Comparison of ENCODE assay signal across 23 cellular contexts in the genomic region with DNA sequence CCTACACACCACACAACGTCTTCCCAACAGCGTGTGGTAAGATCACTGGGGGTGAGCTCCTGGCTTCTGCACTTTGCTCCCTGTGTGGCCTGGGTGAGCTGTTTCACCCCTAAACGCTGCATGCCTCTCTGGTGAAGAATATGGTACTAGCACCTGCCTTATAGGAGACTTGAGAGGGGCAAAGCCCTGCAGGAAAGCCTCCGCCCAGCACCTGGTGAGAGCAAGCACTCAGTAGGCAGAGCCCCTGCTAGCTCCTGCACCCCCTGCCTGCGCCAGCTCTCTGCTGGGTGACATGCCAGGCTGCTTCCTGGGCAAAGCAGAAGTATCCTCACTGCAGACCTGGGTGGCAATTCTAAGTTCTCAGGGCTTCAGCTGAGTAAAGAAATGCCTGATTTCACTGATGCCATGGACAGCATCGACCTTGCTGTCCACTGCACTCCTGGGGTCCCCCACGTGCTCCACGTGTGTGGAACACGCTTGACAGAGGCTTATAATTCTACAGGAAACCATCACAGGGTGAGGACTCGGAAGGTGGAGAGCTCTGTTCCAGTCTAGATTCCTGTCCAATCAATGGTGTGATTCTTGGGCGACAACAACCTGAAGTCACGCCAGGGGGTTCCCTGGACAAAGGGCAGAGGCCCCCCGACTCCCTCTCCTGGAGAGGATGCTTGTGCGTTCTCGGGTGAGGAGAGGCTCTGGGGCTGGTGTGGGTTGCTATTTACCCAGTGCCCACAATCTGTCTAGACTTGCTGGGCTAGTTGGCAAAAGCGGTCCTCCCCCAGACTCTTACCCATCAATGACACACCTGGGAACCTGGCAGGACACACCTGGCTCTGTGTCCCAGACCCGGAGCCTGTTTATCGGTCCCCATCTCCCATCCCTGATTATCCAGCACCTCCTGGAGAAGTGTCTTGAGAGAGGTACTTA. TPM values are rescaled to one million over a fixed set of nuclear protein-coding genes. Genes with fewer than 3 reads are reported as not detected.
DNase-seq lines count a peak whose midpoint lies in the region; ATAC-seq, FAIRE-seq and TF ChIP-seq lines count a peak whose summit lies in the region.
"Had no signal": no experiment of that assay in that cellular context is flagged by ENCODE, and none has a peak within 500 bp of the region (broad histone marks: within the 10 kb centered on the region; RNA-seq: fewer than 3 reads in every experiment).

No MANE protein-coding gene starts in this region.

- FAIRE-seq in kidney (lab: Jason Lieb, UNC) = no peak
- FAIRE-seq: G401.6 had no signal

- POLR2A ChIA-PET in PC-3 (lab: Charles Lee; ENCODE audit: unreplicated experiment) = no interaction called here
- POLR2A ChIA-PET in OCI-LY7 (lab: Charles Lee) = no interaction called here

- H3K4me2 ChIP-seq in PC-3 (ENCODE audit: low read length) (no peak overlapping the region), OCI-LY7 (ENCODE audit: low read length) (no peak overlapping the region)
- H3K4me2 ChIP-seq: neural progenitor cell had no signal

- H3K27me3 ChIP-seq in PC-3 (ENCODE audit: low read length) (no peaks in the 10 kb centered on the region), thyroid gland (no peaks in the 10 kb centered on the region), testis (no peaks in the 10 kb centered on the region)
- H3K27me3 ChIP-seq: gastrocnemius medialis, neural progenitor cell, right atrium auricular region had no signal

- no peak for ATAC-seq in PC-3
- ATAC-seq: activated CD4-positive, alpha-beta T cell treated with anti-CD3 and anti-CD28 coated beads for 36 hours; CD8-positive, alpha-beta T cell; gastrocnemius medialis had no signal

- TF ChIP-seq POLR2A in thyroid gland (IDR thresholded peaks at IDR 0.05) (no peak), testis (IDR thresholded peaks at IDR 0.05) (no peak)

- H3K27ac ChIP-seq in PC-3 (ENCODE audit: low read length) (no peak overlapping the region), kidney (ENCODE audit: low read depth in 2 of 2, low read length in 2 of 2) (no peak overlapping the region), thyroid gland (peak overlapping the region; percentile 63 to 94 (median 85)), testis (no peak overlapping the region), OCI-LY7 (ENCODE audit: low read depth, low read length, poor library complexity, severe bottlenecking) (no peak overlapping the region)
- H3K27ac ChIP-seq: gastrocnemius medialis, neural progenitor cell, right atrium auricular region had no signal

- H3K9me2 ChIP-seq in PC-3 (replicated peaks; ENCODE audit: low read length) (no peaks in the 10 kb centered on the region), OCI-LY7 (ENCODE audit: insufficient read depth, low read length) (no peaks in the 10 kb centered on the region)

- H3K9ac ChIP-seq in PC-3 (ENCODE audit: low read length) (no peak overlapping the region), kidney (ENCODE audit: low read length in 2 of 2) (no peak overlapping the region)
- H3K9ac ChIP-seq: neural progenitor cell had no signal

- no peaks in the 10 kb centered on the region for H3K4me1 Mint-ChIP-seq in activated T-cell treated with anti-CD3 and anti-CD28 coated beads, Interleukin-2, amount 50 U/mL, for 24 hours (ENCODE audit: low read depth)
- H3K4me1 Mint-ChIP-seq: activated CD4-positive, alpha-beta T cell treated with anti-CD3 and anti-CD28 coated beads for 36 hours had no signal

- H3K9me3 ChIP-seq in PC-3 (ENCODE audit: low read length) = no peaks in the 10 kb centered on the region
- no peaks in the 10 kb centered on the region for H3K9me3 ChIP-seq in kidney (ENCODE audit: control insufficient read depth in 1 of 2, low read length in 2 of 2)
- H3K9me3 ChIP-seq in thyroid gland = no peaks in the 10 kb centered on the region
- H3K9me3 ChIP-seq in testis = no peaks in the 10 kb centered on the region
- no peaks in the 10 kb centered on the region for H3K9me3 ChIP-seq in OCI-LY7 (ENCODE audit: low read length)
- H3K9me3 ChIP-seq: gastrocnemius medialis, HAP-1, right atrium auricular region had no signal

- CTCF ChIA-PET in PC-3 (lab: Charles Lee) (no interaction called here), OCI-LY7 (lab: Charles Lee; ENCODE audit: unreplicated experiment) (no interaction called here)

- DNase-seq in activated T-cell treated with anti-CD3 and anti-CD28 coated beads, Interleukin-2, amount 50 U/mL, for 24 hours = peak; percentile 25
- no peak for DNase-seq in activated T-cell treated with anti-CD3 and anti-CD28 coated beads, Interleukin-2, amount 50 U/mL, for 48 hours
- DNase-seq in PC-3 (peak; percentile 1), kidney (peak; percentile 44), thyroid gland (peak; percentile 31 to 45), testis (no peak), NAMALWA (ENCODE audit: low spot score) (no peak), OCI-LY7 (ENCODE audit: low spot score) (no peak)
- DNase-seq: activated CD4-positive, alpha-beta T cell treated with anti-CD3 and anti-CD28 coated beads for 36 hours; activated T-cell treated with anti-CD3 and anti-CD28 coated beads, Interleukin-2, amount 50 U/mL, for 1 hour; CD8-positive, alpha-beta T cell; endodermal cell; gastrocnemius medialis; SHP77 treated with DMSO at 0.1 percent for 48 hours; stimulated activated CD4-positive, alpha-beta T cell treated with anti-CD3 and anti-CD28 coated beads, Interleukin-2, amount 100 ng/mL, for 24 hours had no signal

- H3K4me1 ChIP-seq in PC-3 (ENCODE audit: insufficient read depth, low read length) = peaks cover 19% of the 10 kb centered on the region
- H3K4me1 ChIP-seq in kidney (ENCODE audit: control insufficient read depth in 1 of 2, insufficient read depth in 1 of 2, low read depth in 1 of 2, low read length in 2 of 2) = peaks cover 8 to 21% of the 10 kb centered on the region in 2 donors
- peaks cover 45 to 62% of the 10 kb centered on the region in 2 donors for H3K4me1 ChIP-seq in thyroid gland
- H3K4me1 ChIP-seq in testis = no peaks in the 10 kb centered on the region
- no peaks in the 10 kb centered on the region for H3K4me1 ChIP-seq in OCI-LY7 (ENCODE audit: insufficient read depth, low read length, poor library complexity, severe bottlenecking)
- H3K4me1 ChIP-seq: gastrocnemius medialis, HAP-1, neural progenitor cell, right atrium auricular region had no signal

- TF ChIP-seq CTCF in PC-3 (conservative IDR thresholded peaks at IDR 0.05; ENCODE audit: low read depth, low read length) (no peak), kidney (IDR thresholded peaks at IDR 0.05; ENCODE audit: borderline replicate concordance, extremely low read depth, insufficient read depth) (no peak), thyroid gland (IDR thresholded peaks at IDR 0.05) (no peak), testis (IDR thresholded peaks at IDR 0.05) (no peak), OCI-LY7 (conservative IDR thresholded peaks at IDR 0.05; ENCODE audit: low read length) (no peak)

- H3K27me3 Mint-ChIP-seq in activated T-cell treated with anti-CD3 and anti-CD28 coated beads, Interleukin-2, amount 50 U/mL, for 24 hours = peaks cover 6% of the 10 kb centered on the region
- H3K27me3 Mint-ChIP-seq: activated CD4-positive, alpha-beta T cell treated with anti-CD3 and anti-CD28 coated beads for 36 hours had no signal

- no peaks in the 10 kb centered on the region for H3F3A ChIP-seq in PC-3 (ENCODE audit: low read length, unreplicated experiment)

- H3K9me3 Mint-ChIP-seq in activated T-cell treated with anti-CD3 and anti-CD28 coated beads, Interleukin-2, amount 50 U/mL, for 24 hours = no peaks in the 10 kb centered on the region
- H3K9me3 Mint-ChIP-seq: CD8-positive, alpha-beta T cell; endodermal cell had no signal

- H3K4me3 Mint-ChIP-seq in activated T-cell treated with anti-CD3 and anti-CD28 coated beads, Interleukin-2, amount 50 U/mL, for 24 hours = no peak overlapping the region
- H3K4me3 Mint-ChIP-seq: activated CD4-positive, alpha-beta T cell treated with anti-CD3 and anti-CD28 coated beads for 36 hours; CD8-positive, alpha-beta T cell; endodermal cell; neural progenitor cell had no signal

- H3K79me2 ChIP-seq in PC-3 (ENCODE audit: low read length) (no peaks in the 10 kb centered on the region), OCI-LY7 (ENCODE audit: insufficient read depth, low read depth, low read length) (no peaks in the 10 kb centered on the region)

- no TSS peak for BruUV-seq in PC-3 (replicated peaks; lab: Mats Ljungman, UMichigan)
- no TSS peak for BruUV-seq in OCI-LY7 (replicated peaks; lab: Mats Ljungman, UMichigan)

- no peak overlapping the region for H2AFZ ChIP-seq in PC-3 (ENCODE audit: low read length)
- H2AFZ ChIP-seq in OCI-LY7 (ENCODE audit: low read length) = no peak overlapping the region
- H2AFZ ChIP-seq: neural progenitor cell had no signal

- intact Hi-C loops in PC-3 (cut with micrococcal nuclease) = no loop called here
- intact Hi-C loops in kidney (cut with DNase I) = no loop called here
- intact Hi-C loops in thyroid gland (cut with DNase I) = no loop called here
- intact Hi-C loops in testis (cut with DNase I; ENCODE audit: low total_unique reads) = no loop called here
- intact Hi-C loops in OCI-LY7 (cut with micrococcal nuclease; ENCODE audit: unreplicated experiment) = no loop called here

- no peaks in the 10 kb centered on the region for H3K36me3 Mint-ChIP-seq in activated T-cell treated with anti-CD3 and anti-CD28 coated beads, Interleukin-2, amount 50 U/mL, for 24 hours (ENCODE audit: low read depth)
- H3K36me3 Mint-ChIP-seq: CD8-positive, alpha-beta T cell; neural progenitor cell had no signal

- H4K20me1 ChIP-seq in PC-3 (ENCODE audit: low read length) = no peaks in the 10 kb centered on the region
- no peaks in the 10 kb centered on the region for H4K20me1 ChIP-seq in OCI-LY7 (ENCODE audit: insufficient read depth, low read length)

- H3K36me3 ChIP-seq in PC-3 (ENCODE audit: low read depth, low read length) = no peaks in the 10 kb centered on the region
- H3K36me3 ChIP-seq in kidney (ENCODE audit: control insufficient read depth in 1 of 2, insufficient read depth in 2 of 2, low read length in 2 of 2) = no peaks in the 10 kb centered on the region
- H3K36me3 ChIP-seq in thyroid gland = no peaks in the 10 kb centered on the region
- H3K36me3 ChIP-seq in testis (ENCODE audit: low read depth, missing control alignments) = no peaks in the 10 kb centered on the region
- no peaks in the 10 kb centered on the region for H3K36me3 ChIP-seq in OCI-LY7 (ENCODE audit: insufficient read depth, low read length)
- H3K36me3 ChIP-seq: gastrocnemius medialis, HAP-1, neural progenitor cell, right atrium auricular region had no signal

- no peak overlapping the region for H3K27ac Mint-ChIP-seq in activated T-cell treated with anti-CD3 and anti-CD28 coated beads, Interleukin-2, amount 50 U/mL, for 24 hours
- H3K27ac Mint-ChIP-seq: activated CD4-positive, alpha-beta T cell treated with anti-CD3 and anti-CD28 coated beads for 36 hours; CD8-positive, alpha-beta T cell; endodermal cell; neural progenitor cell had no signal

- 72 to 77% methylated on average over 16 to 18 of the region's 18 CpGs for WGBS in thyroid gland, 2 donors
- WGBS in testis, 2 donors = 72 to 89% methylated on average over 16 to 18 of the region's 18 CpGs

- H3K4me3 ChIP-seq in PC-3 (ENCODE audit: low read length) = no peak overlapping the region
- H3K4me3 ChIP-seq in kidney (ENCODE audit: low read length in 2 of 2) = no peak overlapping the region
- no peak overlapping the region for H3K4me3 ChIP-seq in thyroid gland (replicated peaks in 1 of 3)
- H3K4me3 ChIP-seq in testis = no peak overlapping the region
- H3K4me3 ChIP-seq in OCI-LY7 (ENCODE audit: low read depth, low read length, poor library complexity, severe bottlenecking) = no peak overlapping the region
- H3K4me3 ChIP-seq: gastrocnemius medialis, HAP-1, neural progenitor cell, right atrium auricular region had no signal

RNA-seq across cellular contexts. Expression of gene CALML5, which starts 5.0 kb away (rescaled TPM):
- total RNA-seq in PC-3 (2014; rRNA removed) (not detected in 2 replicates), kidney (not detected), thyroid gland (not detected), testis (under 1 TPM in 1 of 2 donors, not detected in 1; 0.50 TPM), OCI-LY7 (2022) (not detected in 2 replicates)
- polyA plus RNA-seq in kidney (ENCODE audit: insufficient read depth, low read depth, low replicate concordance) (not detected), testis (ENCODE audit: insufficient read depth, low read depth, low replicate concordance) (not detected)
- total RNA-seq in OCI-LY7 (2014; rRNA removed; shearing (Covaris generic)) = not detected in 2 replicates
- total RNA-seq: activated CD4-positive, alpha-beta T cell treated with anti-CD3 and anti-CD28 coated beads for 36 hours; CD8-positive, alpha-beta T cell; endodermal cell; gastrocnemius medialis; lung microvascular endothelial cell; right atrium auricular region; T-helper 2 cell treated with Interferon-gamma antibody and Interleukin-4, amounts not matched to agents 100 ng/mL and 5 ng/mL, for 36 hours; ureter had no signal

RNA-seq across cellular contexts. Expression of gene CALML3, which starts 20.4 kb away (rescaled TPM):
- total RNA-seq in PC-3 (2014; rRNA removed) (not detected in 2 replicates), kidney (not detected), thyroid gland (under 1 TPM in 1 of 4 donors, not detected in 3; 0.24 TPM), testis (under 1 TPM; 0.19 to 0.63 TPM), OCI-LY7 (2022) (not detected in 2 replicates)
- polyA plus RNA-seq in kidney (ENCODE audit: insufficient read depth, low read depth, low replicate concordance) (15.9 TPM), testis (ENCODE audit: insufficient read depth, low read depth, low replicate concordance) (1.5 TPM)
- not detected in 2 replicates for total RNA-seq in OCI-LY7 (2014; rRNA removed; shearing (Covaris generic))
- total RNA-seq: activated CD4-positive, alpha-beta T cell treated with anti-CD3 and anti-CD28 coated beads for 36 hours; CD8-positive, alpha-beta T cell; endodermal cell; gastrocnemius medialis; HT1080; lung microvascular endothelial cell; right atrium auricular region; T-helper 2 cell treated with Interferon-gamma antibody and Interleukin-4, amounts not matched to agents 100 ng/mL and 5 ng/mL, for 36 hours; ureter had no signal

Comparison
In these comparisons a context has a peak if more than half of its experiments do, and no peak if none do; other contexts are left out.
1. DNase-seq: peak in activated T-cell treated with anti-CD3 and anti-CD28 coated beads, Interleukin-2, amount 50 U/mL, for 24 hours (single experiment), PC-3 (single experiment), kidney (single experiment) and thyroid gland (2 of 2); none in activated T-cell treated with anti-CD3 and anti-CD28 coated beads, Interleukin-2, amount 50 U/mL, for 48 hours (0 of 2), testis (single experiment), NAMALWA (single experiment) and OCI-LY7 (single experiment).
2. H3K27ac ChIP-seq: peak in thyroid gland (3 of 3); none in PC-3 (single experiment), kidney (0 of 2), testis (0 of 2) and OCI-LY7 (single experiment).